ENCODE assay signal across 13 cellular contexts in genomic region chr5:78540335-78541057, GRCh38.
DNase-seq lines count a peak whose midpoint lies in the region; ATAC-seq, FAIRE-seq and TF ChIP-seq lines count a peak whose summit lies in the region.
"Had no signal": no experiment of that assay in that cellular context is flagged by ENCODE, and none has a peak within 500 bp of the region (broad histone marks: within the 10 kb centered on the region; RNA-seq: fewer than 3 reads in every experiment).

No MANE protein-coding gene starts in this region.

- H3K4me2 ChIP-seq in hepatocyte = no peak overlapping the region

- no peaks in the 10 kb centered on the region for H3K9me3 ChIP-seq in hepatocyte (ENCODE audit: low read depth)

- WGBS in hepatocyte (ENCODE audit: low lambda C conversion rate, missing lambda C conversion rate) = 83% methylated on average over 7 of the region's 7 CpGs

- H3K27ac ChIP-seq in foreskin keratinocyte (peak overlapping the region; percentile 6), hepatocyte (no peak overlapping the region)

- H3K27me3 ChIP-seq in foreskin keratinocyte = no peaks in the 10 kb centered on the region
- no peaks in the 10 kb centered on the region for H3K27me3 ChIP-seq in hepatocyte

- peak; percentile 87 for DNase-seq in Ammon's horn (ENCODE audit: low spot score)
- DNase-seq in SIG-M5 treated with dmso at 0.1 percent for 504 hours (lab: John Stamatoyannopoulos, UW; ENCODE audit: unreplicated experiment) = peak; percentile 92
- DNase-seq in foreskin keratinocyte = no peak
- peak; percentile 12 for DNase-seq in neural crest cell (ENCODE audit: low read depth, low spot score)
- no peak for DNase-seq in effector memory CD8-positive, alpha-beta T cell
- no peak for DNase-seq in H54 (ENCODE audit: insufficient read length, low spot score)
- no peak for DNase-seq in hepatocyte (ENCODE audit: low spot score)
- DNase-seq: GOT3; kidney glomerular epithelial cell; NK-92 treated with Interleukin-12 subunit alpha and Interleukin-12 subunit beta, amount 100 ng/mL, for 24 hours; stimulated activated CD4-positive, alpha-beta T cell treated with anti-CD3 and anti-CD28 coated beads, Interleukin-4, amount 100 ng/mL, for 4 hours had no signal

- H3K27ac Mint-ChIP-seq in neural crest cell (ENCODE audit: unreplicated experiment) = peak overlapping the region; percentile 94
- no peak overlapping the region for H3K27ac Mint-ChIP-seq in effector memory CD8-positive, alpha-beta T cell

- H3K27me3 Mint-ChIP-seq in neural crest cell (ENCODE audit: low read depth) = no peaks in the 10 kb centered on the region
- peaks cover 27 to 61% of the 10 kb centered on the region in 2 donors for H3K27me3 Mint-ChIP-seq in effector memory CD8-positive, alpha-beta T cell

- H3K4me3 ChIP-seq in hepatocyte = no peak overlapping the region

- TF ChIP-seq POLR2A in H54 (IDR thresholded peaks at IDR 0.05; ENCODE audit: low read depth, low read length) = no peak

- TF ChIP-seq CTCF in foreskin keratinocyte (conservative IDR thresholded peaks at IDR 0.05) (no peak), neural crest cell (conservative IDR thresholded peaks at IDR 0.05) (no peak), hepatocyte (IDR thresholded peaks at IDR 0.05; ENCODE audit: poor library complexity) (no peak)

- peaks cover 9% of the 10 kb centered on the region for H3K4me1 ChIP-seq in foreskin keratinocyte
- H3K4me1 ChIP-seq in hepatocyte (ENCODE audit: insufficient read depth) = peaks cover 7% of the 10 kb centered on the region

- peaks cover 80% of the 10 kb centered on the region for H3K79me2 ChIP-seq in hepatocyte

- H3K4me3 Mint-ChIP-seq in neural crest cell = peak overlapping the region; percentile 23
- no peak overlapping the region for H3K4me3 Mint-ChIP-seq in effector memory CD8-positive, alpha-beta T cell
- H3K4me3 Mint-ChIP-seq: central memory CD8-positive, alpha-beta T cell had no signal

- no peaks in the 10 kb centered on the region for H3K9me3 Mint-ChIP-seq in neural crest cell
- H3K9me3 Mint-ChIP-seq in effector memory CD8-positive, alpha-beta T cell = no peaks in the 10 kb centered on the region
- H3K9me3 Mint-ChIP-seq: central memory CD8-positive, alpha-beta T cell had no signal

- H3K36me3 ChIP-seq in hepatocyte (replicated peaks; ENCODE audit: insufficient read depth, low read depth) = no peaks in the 10 kb centered on the region

- peaks cover 50% of the 10 kb centered on the region for H3K4me1 Mint-ChIP-seq in neural crest cell
- H3K4me1 Mint-ChIP-seq in effector memory CD8-positive, alpha-beta T cell (ENCODE audit: low read depth in 2 of 2) = peaks cover 5 to 8% of the 10 kb centered on the region in 2 donors
- H3K4me1 Mint-ChIP-seq: central memory CD8-positive, alpha-beta T cell had no signal

- H4K20me1 ChIP-seq in hepatocyte (ENCODE audit: insufficient read depth, poor library complexity, severe bottlenecking) = no peaks in the 10 kb centered on the region

- H2AFZ ChIP-seq in hepatocyte = no peak overlapping the region

- H3K36me3 Mint-ChIP-seq in neural crest cell (ENCODE audit: low read depth) = no peaks in the 10 kb centered on the region
- H3K36me3 Mint-ChIP-seq in effector memory CD8-positive, alpha-beta T cell (ENCODE audit: insufficient read depth) = no peaks in the 10 kb centered on the region

- no peak for FAIRE-seq in H54 (lab: Jason Lieb, UNC)

- H3K9me2 ChIP-seq in hepatocyte (replicated peaks; ENCODE audit: insufficient read depth) = no peaks in the 10 kb centered on the region

- ATAC-seq in foreskin keratinocyte = no peak
- no peak for ATAC-seq in effector memory CD8-positive, alpha-beta T cell (replicated peaks)
- no peak for ATAC-seq in GM19351 (IDR thresholded peaks at IDR 0.05; ENCODE audit: unreplicated experiment)

Comparison
In these comparisons a context has a peak if more than half of its experiments do, and no peak if none do; other contexts are left out.
1. DNase-seq: peak in Ammon's horn (single experiment), SIG-M5 treated with dmso at 0.1 percent for 504 hours (single experiment) and neural crest cell (single experiment); none in foreskin keratinocyte (0 of 2), effector memory CD8-positive, alpha-beta T cell (0 of 3), H54 (single experiment) and hepatocyte (single experiment).